In genomic region chr22:43239956-43240355, GRCh38 we compare ENCODE assay signal across 1 cellular context.
TF ChIP-seq lines count a peak whose summit lies in the region.

No MANE protein-coding gene starts in this region.

TF ChIP-seq in H1, 55 proteins besides CTCF, POLR2A, EP300 and RAD21 (continued from another document):
- TF ChIP-seq, protein P1, sequence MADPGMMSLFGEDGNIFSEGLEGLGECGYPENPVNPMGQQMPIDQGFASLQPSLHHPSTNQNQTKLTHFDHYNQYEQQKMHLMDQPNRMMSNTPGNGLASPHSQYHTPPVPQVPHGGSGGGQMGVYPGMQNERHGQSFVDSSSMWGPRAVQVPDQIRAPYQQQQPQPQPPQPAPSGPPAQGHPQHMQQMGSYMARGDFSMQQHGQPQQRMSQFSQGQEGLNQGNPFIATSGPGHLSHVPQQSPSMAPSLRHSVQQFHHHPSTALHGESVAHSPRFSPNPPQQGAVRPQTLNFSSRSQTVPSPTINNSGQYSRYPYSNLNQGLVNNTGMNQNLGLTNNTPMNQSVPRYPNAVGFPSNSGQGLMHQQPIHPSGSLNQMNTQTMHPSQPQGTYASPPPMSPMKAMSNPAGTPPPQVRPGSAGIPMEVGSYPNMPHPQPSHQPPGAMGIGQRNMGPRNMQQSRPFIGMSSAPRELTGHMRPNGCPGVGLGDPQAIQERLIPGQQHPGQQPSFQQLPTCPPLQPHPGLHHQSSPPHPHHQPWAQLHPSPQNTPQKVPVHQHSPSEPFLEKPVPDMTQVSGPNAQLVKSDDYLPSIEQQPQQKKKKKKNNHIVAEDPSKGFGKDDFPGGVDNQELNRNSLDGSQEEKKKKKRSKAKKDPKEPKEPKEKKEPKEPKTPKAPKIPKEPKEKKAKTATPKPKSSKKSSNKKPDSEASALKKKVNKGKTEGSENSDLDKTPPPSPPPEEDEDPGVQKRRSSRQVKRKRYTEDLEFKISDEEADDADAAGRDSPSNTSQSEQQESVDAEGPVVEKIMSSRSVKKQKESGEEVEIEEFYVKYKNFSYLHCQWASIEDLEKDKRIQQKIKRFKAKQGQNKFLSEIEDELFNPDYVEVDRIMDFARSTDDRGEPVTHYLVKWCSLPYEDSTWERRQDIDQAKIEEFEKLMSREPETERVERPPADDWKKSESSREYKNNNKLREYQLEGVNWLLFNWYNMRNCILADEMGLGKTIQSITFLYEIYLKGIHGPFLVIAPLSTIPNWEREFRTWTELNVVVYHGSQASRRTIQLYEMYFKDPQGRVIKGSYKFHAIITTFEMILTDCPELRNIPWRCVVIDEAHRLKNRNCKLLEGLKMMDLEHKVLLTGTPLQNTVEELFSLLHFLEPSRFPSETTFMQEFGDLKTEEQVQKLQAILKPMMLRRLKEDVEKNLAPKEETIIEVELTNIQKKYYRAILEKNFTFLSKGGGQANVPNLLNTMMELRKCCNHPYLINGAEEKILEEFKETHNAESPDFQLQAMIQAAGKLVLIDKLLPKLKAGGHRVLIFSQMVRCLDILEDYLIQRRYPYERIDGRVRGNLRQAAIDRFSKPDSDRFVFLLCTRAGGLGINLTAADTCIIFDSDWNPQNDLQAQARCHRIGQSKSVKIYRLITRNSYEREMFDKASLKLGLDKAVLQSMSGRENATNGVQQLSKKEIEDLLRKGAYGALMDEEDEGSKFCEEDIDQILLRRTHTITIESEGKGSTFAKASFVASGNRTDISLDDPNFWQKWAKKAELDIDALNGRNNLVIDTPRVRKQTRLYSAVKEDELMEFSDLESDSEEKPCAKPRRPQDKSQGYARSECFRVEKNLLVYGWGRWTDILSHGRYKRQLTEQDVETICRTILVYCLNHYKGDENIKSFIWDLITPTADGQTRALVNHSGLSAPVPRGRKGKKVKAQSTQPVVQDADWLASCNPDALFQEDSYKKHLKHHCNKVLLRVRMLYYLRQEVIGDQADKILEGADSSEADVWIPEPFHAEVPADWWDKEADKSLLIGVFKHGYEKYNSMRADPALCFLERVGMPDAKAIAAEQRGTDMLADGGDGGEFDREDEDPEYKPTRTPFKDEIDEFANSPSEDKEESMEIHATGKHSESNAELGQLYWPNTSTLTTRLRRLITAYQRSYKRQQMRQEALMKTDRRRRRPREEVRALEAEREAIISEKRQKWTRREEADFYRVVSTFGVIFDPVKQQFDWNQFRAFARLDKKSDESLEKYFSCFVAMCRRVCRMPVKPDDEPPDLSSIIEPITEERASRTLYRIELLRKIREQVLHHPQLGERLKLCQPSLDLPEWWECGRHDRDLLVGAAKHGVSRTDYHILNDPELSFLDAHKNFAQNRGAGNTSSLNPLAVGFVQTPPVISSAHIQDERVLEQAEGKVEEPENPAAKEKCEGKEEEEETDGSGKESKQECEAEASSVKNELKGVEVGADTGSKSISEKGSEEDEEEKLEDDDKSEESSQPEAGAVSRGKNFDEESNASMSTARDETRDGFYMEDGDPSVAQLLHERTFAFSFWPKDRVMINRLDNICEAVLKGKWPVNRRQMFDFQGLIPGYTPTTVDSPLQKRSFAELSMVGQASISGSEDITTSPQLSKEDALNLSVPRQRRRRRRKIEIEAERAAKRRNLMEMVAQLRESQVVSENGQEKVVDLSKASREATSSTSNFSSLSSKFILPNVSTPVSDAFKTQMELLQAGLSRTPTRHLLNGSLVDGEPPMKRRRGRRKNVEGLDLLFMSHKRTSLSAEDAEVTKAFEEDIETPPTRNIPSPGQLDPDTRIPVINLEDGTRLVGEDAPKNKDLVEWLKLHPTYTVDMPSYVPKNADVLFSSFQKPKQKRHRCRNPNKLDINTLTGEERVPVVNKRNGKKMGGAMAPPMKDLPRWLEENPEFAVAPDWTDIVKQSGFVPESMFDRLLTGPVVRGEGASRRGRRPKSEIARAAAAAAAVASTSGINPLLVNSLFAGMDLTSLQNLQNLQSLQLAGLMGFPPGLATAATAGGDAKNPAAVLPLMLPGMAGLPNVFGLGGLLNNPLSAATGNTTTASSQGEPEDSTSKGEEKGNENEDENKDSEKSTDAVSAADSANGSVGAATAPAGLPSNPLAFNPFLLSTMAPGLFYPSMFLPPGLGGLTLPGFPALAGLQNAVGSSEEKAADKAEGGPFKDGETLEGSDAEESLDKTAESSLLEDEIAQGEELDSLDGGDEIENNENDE (IDR thresholded peaks at IDR 0.05; ENCODE audit: insufficient replicate concordance, low read length) = no peak
- no peak for TF ChIP-seq CBX8 (IDR thresholded peaks at IDR 0.05; ENCODE audit: borderline replicate concordance, low read depth, low read length)
- TF ChIP-seq TAF1 (IDR thresholded peaks at IDR 0.05; ENCODE audit: low read depth, low read length) = no peak
- TF ChIP-seq SIRT6 (IDR thresholded peaks at IDR 0.05; ENCODE audit: low read length) = no peak
- TF ChIP-seq GABPA (IDR thresholded peaks at IDR 0.05; ENCODE audit: borderline replicate concordance, insufficient read depth, low read length) = no peak
- no peak for TF ChIP-seq POU5F1 (IDR thresholded peaks at IDR 0.05; ENCODE audit: low read depth, low read length)
- no peak for TF ChIP-seq RNF2 (IDR thresholded peaks at IDR 0.05; ENCODE audit: borderline replicate concordance, low read depth, low read length, missing control alignments, poor library complexity, severe bottlenecking)
- no peak for TF ChIP-seq NANOG (IDR thresholded peaks at IDR 0.05; ENCODE audit: insufficient read depth, low read depth, low read length, poor library complexity, severe bottlenecking)
- no peak for TF ChIP-seq BACH1 (IDR thresholded peaks at IDR 0.05; ENCODE audit: low read length)
- no peak for TF ChIP-seq SP4 (IDR thresholded peaks at IDR 0.05; ENCODE audit: low read length)
- no peak for TF ChIP-seq CHD1 (IDR thresholded peaks at IDR 0.05; ENCODE audit: low read depth, low read length)
- TF ChIP-seq MAX (IDR thresholded peaks at IDR 0.05) = no peak
- no peak for TF ChIP-seq ATF3 (IDR thresholded peaks at IDR 0.05; ENCODE audit: insufficient read depth, low read depth, low read length)
- TF ChIP-seq KDM1A (IDR thresholded peaks at IDR 0.05; ENCODE audit: borderline replicate concordance, low read length) = no peak
- no peak for TF ChIP-seq YY1 (IDR thresholded peaks at IDR 0.05; ENCODE audit: low read depth, low read length)
